13 cellular contexts compared by ENCODE assay signal in the genomic region with DNA sequence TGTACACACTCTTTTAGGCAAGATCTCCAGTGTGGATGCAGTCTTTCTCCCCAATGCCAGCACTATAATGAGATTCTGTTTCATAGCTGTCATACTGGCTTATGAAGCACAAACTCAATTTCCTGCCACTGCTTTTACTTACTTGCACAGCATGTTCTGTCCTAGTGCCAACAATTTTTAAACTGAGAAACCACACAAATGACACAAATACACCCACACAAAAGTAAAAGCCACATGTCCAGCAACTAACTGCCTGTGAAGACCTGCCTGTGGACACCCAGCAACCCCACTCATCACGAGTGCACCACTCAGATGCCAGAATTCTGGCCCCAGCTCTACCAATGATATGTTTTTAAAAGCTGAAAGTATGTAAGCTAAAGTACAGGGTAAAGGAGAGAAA. TPM values are rescaled to one million over a fixed set of nuclear protein-coding genes. Genes with fewer than 3 reads are reported as not detected.
DNase-seq lines count a peak whose midpoint lies in the region; ATAC-seq and TF ChIP-seq lines count a peak whose summit lies in the region.
"Had no signal": no experiment of that assay in that cellular context is flagged by ENCODE, and none has a peak within 500 bp of the region (broad histone marks: within the 10 kb centered on the region; RNA-seq: fewer than 3 reads in every experiment).

No MANE protein-coding gene starts in this region.

- no peak for TF ChIP-seq CTCF in AG04449 (IDR thresholded peaks at IDR 0.05; ENCODE audit: insufficient read depth, low read length, missing control alignments)
- no peak for TF ChIP-seq CTCF in GM20000 (IDR thresholded peaks at IDR 0.05; ENCODE audit: extremely low read depth, missing control alignments)
- TF ChIP-seq CTCF in astrocyte of the cerebellum (IDR thresholded peaks at IDR 0.05; ENCODE audit: low read depth, low read length, missing control alignments): no peak
- TF ChIP-seq CTCF in tibial nerve (IDR thresholded peaks at IDR 0.05): no peak
- TF ChIP-seq CTCF in mesothelial cell of epicardium (IDR thresholded peaks at IDR 0.05; ENCODE audit: unreplicated experiment): no peak

- H3K36me3 Mint-ChIP-seq in mesothelial cell of epicardium: peaks cover 47% of the 10 kb centered on the region

- no peaks in the 10 kb centered on the region for H3K27me3 ChIP-seq in tibial nerve
- H3K27me3 ChIP-seq: neutrophil, thyroid gland had no signal

- H3K27me3 Mint-ChIP-seq in mesothelial cell of epicardium (ENCODE audit: low read depth): no peaks in the 10 kb centered on the region
- no peaks in the 10 kb centered on the region for H3K27me3 Mint-ChIP-seq in stimulated activated naive CD8-positive, alpha-beta T cell treated with anti-CD3 and anti-CD28 coated beads, Interleukin-15, amount 100 ng/mL, for 72 hours
- H3K27me3 Mint-ChIP-seq: B cell had no signal

- in situ Hi-C loops in astrocyte of the cerebellum (cut with HindIII; ENCODE audit: low sequenced_read_pairs): no loop called here

- H3K27ac Mint-ChIP-seq in mesothelial cell of epicardium: no peak overlapping the region
- H3K27ac Mint-ChIP-seq in stimulated activated naive CD8-positive, alpha-beta T cell treated with anti-CD3 and anti-CD28 coated beads, Interleukin-15, amount 100 ng/mL, for 72 hours: no peak overlapping the region
- H3K27ac Mint-ChIP-seq: B cell had no signal

- ATAC-seq in HG02642 (IDR thresholded peaks at IDR 0.05; ENCODE audit: poor library complexity, unreplicated experiment): no peak
- ATAC-seq in stimulated activated naive CD8-positive, alpha-beta T cell treated with anti-CD3 and anti-CD28 coated beads, Interleukin-15, amount 100 ng/mL, for 72 hours: no peak

- POLR2A ChIA-PET in AG04449 (lab: Yijun Ruan, JAX): no interaction called here

- peaks cover 3% of the 10 kb centered on the region for H3K4me1 Mint-ChIP-seq in mesothelial cell of epicardium
- H3K4me1 Mint-ChIP-seq in stimulated activated naive CD8-positive, alpha-beta T cell treated with anti-CD3 and anti-CD28 coated beads, Interleukin-15, amount 100 ng/mL, for 72 hours: peaks cover 31% of the 10 kb centered on the region
- H3K4me1 Mint-ChIP-seq: B cell had no signal

- peaks cover 9% of the 10 kb centered on the region for H3K9me3 Mint-ChIP-seq in mesothelial cell of epicardium
- H3K9me3 Mint-ChIP-seq in stimulated activated naive CD8-positive, alpha-beta T cell treated with anti-CD3 and anti-CD28 coated beads, Interleukin-15, amount 100 ng/mL, for 72 hours: peaks cover 8 to 12% of the 10 kb centered on the region in 2 donors

- peaks cover 0 to 12% (median 0%) of the 10 kb centered on the region in 3 donors for H3K36me3 ChIP-seq in tibial nerve

- no peak for TF ChIP-seq POLR2A in tibial nerve (IDR thresholded peaks at IDR 0.05)

- DNase-seq in AG04449 (ENCODE audit: low read depth, low spot score) (peak; percentile 55), GM20000 (ENCODE audit: low spot score) (peak; percentile 30), astrocyte of the cerebellum (ENCODE audit: low read depth) (peak; percentile 92), foreskin melanocyte (peak; percentile 31), tibial nerve (ENCODE audit: low spot score in 2 of 2) (no peak), mesothelial cell of epicardium (ENCODE audit: low spot score in 2 of 2, unreplicated experiment in 2 of 2) (no peak)
- DNase-seq in stimulated activated naive CD8-positive, alpha-beta T cell treated with anti-CD3 and anti-CD28 coated beads, Interleukin-15, amount 100 ng/mL, for 72 hours: no peak
- DNase-seq: kidney glomerular epithelial cell, SIG-M5, thyroid gland had no signal

- peak in 1 of 2 donors; percentile 20 for TF ChIP-seq EP300 in tibial nerve (IDR thresholded peaks at IDR 0.05)

- H3K4me3 ChIP-seq in AG04449 (ENCODE audit: low read depth, low read length) (no peak overlapping the region), astrocyte of the cerebellum (ENCODE audit: low read depth, low read length) (no peak overlapping the region), tibial nerve (no peak overlapping the region)
- H3K4me3 ChIP-seq: thyroid gland had no signal

- peaks cover 0 to 29% (median 6%) of the 10 kb centered on the region in 4 donors for H3K4me1 ChIP-seq in tibial nerve

- 44 to 45% methylated on average over 1 of the region's 1 CpG for WGBS in tibial nerve, 2 donors

- H3K9me3 ChIP-seq in tibial nerve: no peaks in the 10 kb centered on the region
- H3K9me3 ChIP-seq: neutrophil, thyroid gland had no signal

- H3K4me3 Mint-ChIP-seq in mesothelial cell of epicardium: no peak overlapping the region
- no peak overlapping the region for H3K4me3 Mint-ChIP-seq in stimulated activated naive CD8-positive, alpha-beta T cell treated with anti-CD3 and anti-CD28 coated beads, Interleukin-15, amount 100 ng/mL, for 72 hours
- H3K4me3 Mint-ChIP-seq: B cell had no signal

- CTCF ChIA-PET in AG04449 (lab: Yijun Ruan, JAX): interaction anchor here (1.3 kb wide), 1 partner anchor 99 kb away, joined by 6 read pairs; no protein-coding TSS in a partner anchor

- H3K27ac ChIP-seq in tibial nerve: peak overlapping the region in 1 of 4 donors; percentile 8
- H3K27ac ChIP-seq: neutrophil, thyroid gland had no signal

RNA-seq across cellular contexts. Expression of a gene that starts 29.6 kb away (rescaled TPM):
- not detected for total RNA-seq in tibial nerve
- not detected in 3 replicates for total RNA-seq in mesothelial cell of epicardium
- total RNA-seq: B cell, thyroid gland had no signal

Comparison
In these comparisons a context has a peak if more than half of its experiments do, and no peak if none do; other contexts are left out.
1. DNase-seq: peak in AG04449 (single experiment), GM20000 (single experiment), astrocyte of the cerebellum (single experiment) and foreskin melanocyte (single experiment); none in tibial nerve (0 of 2), mesothelial cell of epicardium (0 of 2) and stimulated activated naive CD8-positive, alpha-beta T cell treated with anti-CD3 and anti-CD28 coated beads, Interleukin-15, amount 100 ng/mL, for 72 hours (0 of 2).